Comparison of ENCODE assay signal across 16 cellular contexts in genomic region chr4:14925471-14925870, GRCh38.
"Had no signal": no experiment of that assay in that cellular context is flagged by ENCODE, and none has a peak within 500 bp of the region (broad histone marks: within the 10 kb centered on the region; RNA-seq: fewer than 3 reads in every experiment).

No MANE protein-coding gene starts in this region.

- H3K36me3 ChIP-seq: heart left ventricle, spleen, stomach, thoracic aorta, uterus had no signal

- H3K27me3 Mint-ChIP-seq: dendritic cell treated with granulocyte-macrophage colony-stimulating factor and Interleukin-4, amounts not matched to agents 40 ng/mL and 50 ng/mL, for 4 days; effector memory CD8-positive, alpha-beta T cell had no signal

- H3K27ac ChIP-seq: spleen, stomach, thoracic aorta, uterus had no signal

- H3K27ac Mint-ChIP-seq: dendritic cell treated with granulocyte-macrophage colony-stimulating factor and Interleukin-4, amounts not matched to agents 40 ng/mL and 50 ng/mL, for 4 days; effector memory CD8-positive, alpha-beta T cell; naive thymus-derived CD8-positive, alpha-beta T cell had no signal

- H3K27me3 ChIP-seq: heart left ventricle, spleen, stomach, uterus had no signal

- DNase-seq: heart left ventricle; hippocampal formation; kidney glomerular epithelial cell; posterior cingulate gyrus; stimulated activated CD4-positive, alpha-beta T cell treated with anti-CD3 and anti-CD28 coated beads, Interleukin-15, amount 100 ng/mL, for 24 hours; stimulated activated CD4-positive, alpha-beta T cell treated with anti-CD3 and anti-CD28 coated beads, Interleukin-1b, Interleukin-23, amount 100 ng/mL, for 48 hours; stimulated activated CD4-positive, alpha-beta T cell treated with anti-CD3 and anti-CD28 coated beads, Interleukin-4, amount 100 ng/mL, for 24 hours; stomach; substantia nigra; trophoblast cell; uterus had no signal

- H3K4me1 ChIP-seq: spleen, stomach, uterus had no signal

- H3K4me1 Mint-ChIP-seq: naive thymus-derived CD8-positive, alpha-beta T cell had no signal

- H3K4me3 Mint-ChIP-seq: dendritic cell treated with granulocyte-macrophage colony-stimulating factor and Interleukin-4, amounts not matched to agents 40 ng/mL and 50 ng/mL, for 4 days; effector memory CD8-positive, alpha-beta T cell; naive thymus-derived CD8-positive, alpha-beta T cell had no signal

- H3K4me3 ChIP-seq: heart left ventricle, spleen, stomach, thoracic aorta, uterus had no signal

- H3K9me3 ChIP-seq: heart left ventricle, spleen, stomach, thoracic aorta, uterus had no signal

- H3K36me3 Mint-ChIP-seq: naive thymus-derived CD8-positive, alpha-beta T cell had no signal

- H3K9me3 Mint-ChIP-seq: dendritic cell treated with granulocyte-macrophage colony-stimulating factor and Interleukin-4, amounts not matched to agents 40 ng/mL and 50 ng/mL, for 4 days; effector memory CD8-positive, alpha-beta T cell; naive thymus-derived CD8-positive, alpha-beta T cell had no signal
